ENCODE assay signal across 1 cellular context in the genomic region with DNA sequence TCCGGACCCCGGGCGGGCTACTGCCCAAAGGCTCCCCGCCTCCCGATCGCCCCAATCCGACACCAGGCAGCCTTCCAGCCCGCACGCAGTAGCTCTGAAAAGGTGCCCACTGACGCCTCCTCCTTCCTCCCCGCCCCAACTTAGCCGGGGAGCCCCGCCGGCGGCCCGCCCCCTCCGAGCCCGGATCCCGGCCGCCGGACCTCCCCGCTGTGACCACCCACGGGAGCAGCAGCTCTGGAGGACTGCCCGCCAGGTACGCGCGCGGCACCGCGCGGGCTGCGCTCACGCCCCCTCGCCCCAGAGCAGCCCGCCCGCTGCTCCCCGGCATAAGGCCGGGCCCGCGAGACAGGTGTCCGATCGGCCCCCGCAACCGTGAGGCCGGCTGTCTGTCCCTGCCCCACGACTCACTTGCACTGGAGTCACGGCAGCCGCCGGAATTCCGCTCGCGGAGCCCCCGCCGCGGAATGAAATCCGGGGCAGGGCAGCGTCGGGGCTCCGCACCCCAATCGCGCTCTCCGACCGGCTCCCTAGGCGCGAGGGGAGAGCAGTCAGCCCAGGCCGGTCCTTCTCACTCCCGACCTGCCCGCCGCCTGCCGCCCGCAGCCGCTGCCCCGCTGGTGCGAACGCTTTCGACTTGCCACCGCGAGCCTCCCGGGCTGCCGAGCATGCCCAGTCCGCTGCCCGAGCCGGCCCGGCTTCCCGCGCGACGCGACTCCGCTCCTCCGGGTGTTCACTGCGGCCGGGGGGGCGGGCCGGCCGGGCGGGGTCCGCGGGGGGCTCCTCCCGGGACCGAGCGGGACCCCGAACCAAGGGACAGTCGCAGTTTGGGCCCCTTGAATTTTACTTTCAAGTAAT.
A peak's percentile ranks its signal among the peaks of the same experiment; 100 is the strongest.
TF ChIP-seq lines count a peak whose summit lies in the region.

A gene (minus strand): TSS at position 658 of the 855 bp plus-strand sequence. CDS start 279,842 bp downstream, outside the sequence.

TF ChIP-seq in WTC11, 78 proteins besides CTCF, POLR2A, EP300 and RAD21 (continued from another document):
- TF ChIP-seq, protein P1, sequence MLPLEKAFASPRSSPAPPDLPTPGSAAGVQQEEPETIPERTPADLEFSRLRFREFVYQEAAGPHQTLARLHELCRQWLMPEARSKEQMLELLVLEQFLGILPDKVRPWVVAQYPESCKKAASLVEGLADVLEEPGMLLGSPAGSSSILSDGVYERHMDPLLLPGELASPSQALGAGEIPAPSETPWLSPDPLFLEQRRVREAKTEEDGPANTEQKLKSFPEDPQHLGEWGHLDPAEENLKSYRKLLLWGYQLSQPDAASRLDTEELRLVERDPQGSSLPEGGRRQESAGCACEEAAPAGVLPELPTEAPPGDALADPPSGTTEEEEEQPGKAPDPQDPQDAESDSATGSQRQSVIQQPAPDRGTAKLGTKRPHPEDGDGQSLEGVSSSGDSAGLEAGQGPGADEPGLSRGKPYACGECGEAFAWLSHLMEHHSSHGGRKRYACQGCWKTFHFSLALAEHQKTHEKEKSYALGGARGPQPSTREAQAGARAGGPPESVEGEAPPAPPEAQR (CRISPR knock-in tag; IDR thresholded peaks at IDR 0.05): no peak
- peak; percentile 32; the same call in 1 of the 2 replicates for TF ChIP-seq CREM (CRISPR knock-in tag; IDR thresholded peaks at IDR 0.05)
